8 cellular contexts compared by ENCODE assay signal in the genomic region with DNA sequence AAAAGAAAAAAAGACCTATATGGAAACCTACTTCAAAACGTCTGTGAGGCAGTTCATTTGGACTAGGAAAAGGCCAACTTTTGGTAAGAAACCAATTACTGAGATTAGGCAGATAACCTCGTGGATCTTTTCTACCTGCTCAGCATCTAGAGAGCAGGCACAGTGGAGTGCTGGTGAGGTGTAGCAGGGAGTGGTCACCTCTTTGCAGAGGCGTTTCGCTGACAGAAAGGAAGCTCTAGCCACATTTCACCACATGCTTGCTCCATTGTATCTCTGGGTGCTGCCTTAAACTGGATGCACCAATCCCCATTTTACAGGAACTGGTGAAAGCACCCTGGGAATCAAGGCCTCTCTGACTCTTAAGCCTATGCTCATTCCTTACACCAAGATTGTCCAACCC.
"Had no signal": no experiment of that assay in that cellular context is flagged by ENCODE, and none has a peak within 500 bp of the region (broad histone marks: within the 10 kb centered on the region; RNA-seq: fewer than 3 reads in every experiment).

No MANE protein-coding gene starts in this region.

- ATAC-seq: GM12878 had no signal

- FAIRE-seq: G401.6, GM12878, GM12891, GM12892, GM18507, GM19239 had no signal

- DNase-seq: GDM1, GF-D8 had no signal

- H3K4me3 ChIP-seq: GM12878 had no signal
